1 cellular context compared by ENCODE assay signal in genomic region chr20:37846573-37846972, GRCh38.
TF ChIP-seq lines count a peak whose summit lies in the region.

No MANE protein-coding gene starts in this region.

TF ChIP-seq in GM23338, 12 proteins besides CTCF, POLR2A, EP300 and RAD21 (continued from another document):
- TF ChIP-seq ZNF462 (CRISPR knock-in tag; IDR thresholded peaks at IDR 0.05), result no peak
